Comparison of ENCODE assay signal across 11 cellular contexts in genomic region chr5:177444106-177445051, GRCh38. TPM values are rescaled to one million over a fixed set of nuclear protein-coding genes. Genes with fewer than 3 reads are reported as not detected.
DNase-seq lines count a peak whose midpoint lies in the region; ATAC-seq and TF ChIP-seq lines count a peak whose summit lies in the region.
"Had no signal": no experiment of that assay in that cellular context is flagged by ENCODE, and none has a peak within 500 bp of the region (broad histone marks: within the 10 kb centered on the region; RNA-seq: fewer than 3 reads in every experiment).

No MANE protein-coding gene starts in this region.

- H3K27ac Mint-ChIP-seq in T-cell (peak overlapping the region; percentile 95), mesothelial cell of epicardium (no peak overlapping the region)

- H3K27me3 Mint-ChIP-seq in T-cell (no peaks in the 10 kb centered on the region), mesothelial cell of epicardium (ENCODE audit: low read depth) (peaks cover 30% of the 10 kb centered on the region)

- no peak for TF ChIP-seq CTCF in mesothelial cell of epicardium (IDR thresholded peaks at IDR 0.05; ENCODE audit: unreplicated experiment)
- TF ChIP-seq CTCF in hepatocyte (IDR thresholded peaks at IDR 0.05; ENCODE audit: poor library complexity) = no peak

- POLR2A ChIA-PET in T-cell (lab: Charles Lee) = interaction anchor here (0.5 to 3.0 kb wide), 4 partner anchors 8 to 17 kb away, joined by 3 to 27 read pairs (median 3); no protein-coding TSS in a partner anchor

- peak in 1 of 4 experiments; percentile 37 for ATAC-seq in T-cell (replicated peaks in 1 of 4)

- H3K9me3 ChIP-seq in hepatocyte (ENCODE audit: low read depth) = no peaks in the 10 kb centered on the region
- H3K9me3 ChIP-seq: prostate gland had no signal

- no peaks in the 10 kb centered on the region for H3K9me3 Mint-ChIP-seq in T-cell
- H3K9me3 Mint-ChIP-seq in mesothelial cell of epicardium = no peaks in the 10 kb centered on the region

- CTCF ChIA-PET in T-cell (lab: Charles Lee) = interaction anchor here (0.6 to 5.0 kb wide), 8 partner anchors 13 to 54 kb away, joined by 3 to 24 read pairs (median 10); partner anchors contain the start of gene GRK6 (in 1 of the 2)

- no peak overlapping the region for H3K4me3 ChIP-seq in hepatocyte
- H3K4me3 ChIP-seq: cardiac muscle cell, prostate gland had no signal

- no peaks in the 10 kb centered on the region for H3K79me2 ChIP-seq in hepatocyte

- H3K27ac ChIP-seq in hepatocyte = no peak overlapping the region
- H3K27ac ChIP-seq: cardiac muscle cell, prostate gland had no signal

- H3K4me1 Mint-ChIP-seq in T-cell (peaks cover 58 to 63% (median 63%) of the 10 kb centered on the region in 3 donors), mesothelial cell of epicardium (peaks cover 23% of the 10 kb centered on the region)

- peaks cover 13% of the 10 kb centered on the region for H3K4me1 ChIP-seq in hepatocyte (ENCODE audit: insufficient read depth)

- H3K4me3 Mint-ChIP-seq in T-cell (peak overlapping the region; percentile 39 to 72 (median 45)), mesothelial cell of epicardium (peak overlapping the region; percentile 64)

- no peak overlapping the region for H3K4me2 ChIP-seq in hepatocyte

- no peaks in the 10 kb centered on the region for H3K9me2 ChIP-seq in hepatocyte (replicated peaks; ENCODE audit: insufficient read depth)

- 82% methylated on average over 7 of the region's 7 CpGs for WGBS in hepatocyte (ENCODE audit: low lambda C conversion rate, missing lambda C conversion rate)

- H3K36me3 ChIP-seq in hepatocyte (replicated peaks; ENCODE audit: insufficient read depth, low read depth) = no peaks in the 10 kb centered on the region
- H3K36me3 ChIP-seq: cardiac muscle cell, prostate gland had no signal

- peaks cover 3% of the 10 kb centered on the region for H3K27me3 ChIP-seq in hepatocyte
- H3K27me3 ChIP-seq: cardiac muscle cell had no signal

- peaks cover 18% of the 10 kb centered on the region for H3K36me3 Mint-ChIP-seq in T-cell
- peaks cover 4% of the 10 kb centered on the region for H3K36me3 Mint-ChIP-seq in mesothelial cell of epicardium

- H4K20me1 ChIP-seq in hepatocyte (ENCODE audit: insufficient read depth, poor library complexity, severe bottlenecking) = no peaks in the 10 kb centered on the region

- no peak overlapping the region for H2AFZ ChIP-seq in hepatocyte

- DNase-seq in DMS53 (lab: John Stamatoyannopoulos, UW) = peak; percentile 36
- no peak for DNase-seq in DMS53 treated with DMSO at 0.1 percent for 48 hours (lab: John Stamatoyannopoulos, UW; ENCODE audit: unreplicated experiment)
- DNase-seq in T-cell = peak in 12 of 34 experiments; percentile 7 to 55 (median 40)
- no peak for DNase-seq in mesothelial cell of epicardium (ENCODE audit: low spot score in 2 of 2, unreplicated experiment in 2 of 2)
- DNase-seq in GM19240 (ENCODE audit: insufficient read length, low spot score) = no peak
- DNase-seq in hepatocyte (ENCODE audit: low spot score) = no peak
- DNase-seq: 8988T, H7, NCI-H446 treated with DMSO at 0.1 percent for 48 hours had no signal

RNA-seq across cellular contexts. Expression of gene PRR7, which starts 2.2 kb away (rescaled TPM):
- total RNA-seq in T-cell (10 to 100 TPM in 4 of 5 donors, 1 to 10 TPM in 1; 9.5 to 28.2 (median 12.3) TPM), mesothelial cell of epicardium (5.3 to 5.9 TPM (median 5.7 TPM) in 3 replicates), hepatocyte (4.8 TPM in 2 replicates)
- 11.7 and 14.3 TPM in 2 replicates for polyA plus RNA-seq in hepatocyte

RNA-seq across cellular contexts. Expression of gene GRK6, which starts 17.9 kb away (rescaled TPM):
- total RNA-seq in T-cell (100 to 1,000 TPM; 196 to 226 (median 216) TPM), mesothelial cell of epicardium (44.9 to 48.2 TPM (median 45.3 TPM) in 3 replicates), hepatocyte (29.3 and 31.6 TPM in 2 replicates)
- polyA plus RNA-seq in hepatocyte = 27.3 and 31.1 TPM in 2 replicates

RNA-seq across cellular contexts. Expression of gene DBN1, which starts 29.1 kb away (rescaled TPM):
- 10 to 100 TPM; 11.6 to 41.3 (median 21.1) TPM for total RNA-seq in T-cell
- 365 to 369 TPM (median 367 TPM) in 3 replicates for total RNA-seq in mesothelial cell of epicardium
- 83.7 and 107 TPM in 2 replicates for total RNA-seq in hepatocyte
- 116 and 122 TPM in 2 replicates for polyA plus RNA-seq in hepatocyte

RNA-seq across cellular contexts. Expression of gene F12, which starts 35.0 kb away (rescaled TPM):
- total RNA-seq in T-cell (under 1 TPM in 4 of 5 donors, not detected in 1; 0.28 to 0.98 (median 0.42) TPM), mesothelial cell of epicardium (2.1 to 2.7 TPM (median 2.3 TPM) in 3 replicates), hepatocyte (16.5 and 18.2 TPM in 2 replicates)
- 46.6 and 49.8 TPM in 2 replicates for polyA plus RNA-seq in hepatocyte

RNA-seq across cellular contexts. Expression of gene PFN3, which starts 43.9 kb away (rescaled TPM):
- total RNA-seq in T-cell (not detected), mesothelial cell of epicardium (not detected in 3 replicates), hepatocyte (not detected in 2 replicates)
- polyA plus RNA-seq in hepatocyte = not detected in 2 replicates
- total RNA-seq: cardiac muscle cell, H7, prostate gland had no signal
- polyA plus RNA-seq: cardiac muscle cell had no signal
